ENCODE assay signal across 12 cellular contexts in the genomic region with DNA sequence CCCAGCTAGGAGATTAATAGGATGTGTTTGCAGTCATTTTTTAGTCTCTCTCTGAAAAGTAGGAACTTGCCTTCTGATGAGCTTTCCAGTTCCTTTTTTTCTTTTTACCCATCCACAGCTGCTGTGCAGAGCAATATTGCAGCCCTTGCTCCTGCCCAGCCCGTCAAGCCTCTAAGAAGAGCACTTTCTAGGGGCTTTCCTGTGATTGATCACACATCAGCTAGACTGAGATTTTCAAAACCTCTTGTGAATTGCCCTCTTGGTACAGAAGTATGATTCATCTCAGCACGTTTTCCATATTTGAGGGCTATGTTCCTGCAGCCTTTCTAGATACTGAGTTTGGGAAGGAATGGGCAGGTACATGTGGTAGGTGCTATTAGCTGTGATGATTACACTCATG.
A peak's percentile ranks its signal among the peaks of the same experiment; 100 is the strongest.
DNase-seq lines count a peak whose midpoint lies in the region; ATAC-seq lines count a peak whose summit lies in the region.
"Had no signal": no experiment of that assay in that cellular context is flagged by ENCODE, and none has a peak within 500 bp of the region (broad histone marks: within the 10 kb centered on the region; RNA-seq: fewer than 3 reads in every experiment).

No MANE protein-coding gene starts in this region.

- H3K27me3 Mint-ChIP-seq in activated naive CD8-positive, alpha-beta T cell treated with anti-CD3 and anti-CD28 coated beads, Interleukin-2, amount 50 U/mL, for 24 hours, result no peaks in the 10 kb centered on the region
- no peaks in the 10 kb centered on the region for H3K27me3 Mint-ChIP-seq in activated naive CD8-positive, alpha-beta T cell treated with anti-CD3 and anti-CD28 coated beads for 36 hours
- no peaks in the 10 kb centered on the region for H3K27me3 Mint-ChIP-seq in stimulated activated naive B cell treated with anti-CD40 and anti-IgM and Interleukin-4, amounts not matched to agents 10 μg/mL and 1 μg/mL and 100 μg/mL, for 72 hours
- no peaks in the 10 kb centered on the region for H3K27me3 Mint-ChIP-seq in natural killer cell treated with Interleukin-12 subunit alpha and Interleukin-12 subunit beta and Interleukin-15 and Interleukin-18, amount 100 ng/mL, for 72 hours

- no peaks in the 10 kb centered on the region for H3K9me3 Mint-ChIP-seq in activated naive CD8-positive, alpha-beta T cell treated with anti-CD3 and anti-CD28 coated beads, Interleukin-2, amount 50 U/mL, for 24 hours
- no peaks in the 10 kb centered on the region for H3K9me3 Mint-ChIP-seq in activated naive CD8-positive, alpha-beta T cell treated with anti-CD3 and anti-CD28 coated beads for 36 hours
- H3K9me3 Mint-ChIP-seq in stimulated activated naive B cell treated with anti-CD40 and anti-IgM and Interleukin-4, amounts not matched to agents 10 μg/mL and 1 μg/mL and 100 μg/mL, for 72 hours, result no peaks in the 10 kb centered on the region
- H3K9me3 Mint-ChIP-seq in natural killer cell treated with Interleukin-12 subunit alpha and Interleukin-12 subunit beta and Interleukin-15 and Interleukin-18, amount 100 ng/mL, for 72 hours, result no peaks in the 10 kb centered on the region
- H3K9me3 Mint-ChIP-seq: dendritic cell treated with granulocyte-macrophage colony-stimulating factor and Interleukin-4, amounts not matched to agents 40 ng/mL and 50 ng/mL, for 4 days had no signal

- no peak for DNase-seq in activated naive CD8-positive, alpha-beta T cell treated with anti-CD3 and anti-CD28 coated beads, Interleukin-2, amount 50 U/mL, for 24 hours
- no peak for DNase-seq in activated naive CD8-positive, alpha-beta T cell treated with anti-CD3 and anti-CD28 coated beads for 36 hours
- DNase-seq in NAMALWA (ENCODE audit: low spot score) (peak; percentile 3), C1 segment of cervical spinal cord (lab: John Stamatoyannopoulos, UW) (no peak)
- DNase-seq in stimulated activated naive B cell treated with anti-CD40 and anti-IgM and Interleukin-4, amounts not matched to agents 10 μg/mL and 1 μg/mL and 100 μg/mL, for 72 hours, result peak; percentile 42
- DNase-seq in activated CD4-positive, alpha-beta T cell treated with anti-CD3 and anti-CD28 coated beads, Interleukin-2, amount 50 U/mL, for 48 hours, result no peak
- no peak for DNase-seq in natural killer cell treated with Interleukin-12 subunit alpha and Interleukin-12 subunit beta and Interleukin-15 and Interleukin-18, amount 100 ng/mL, for 72 hours (ENCODE audit: low spot score)
- DNase-seq: activated CD8-positive, alpha-beta memory T cell treated with anti-CD3 and anti-CD28 coated beads, Interleukin-2, amount 50 U/mL, for 48 hours; occipital lobe had no signal

- H3K27ac Mint-ChIP-seq in activated naive CD8-positive, alpha-beta T cell treated with anti-CD3 and anti-CD28 coated beads, Interleukin-2, amount 50 U/mL, for 24 hours, result no peak overlapping the region
- H3K27ac Mint-ChIP-seq in activated naive CD8-positive, alpha-beta T cell treated with anti-CD3 and anti-CD28 coated beads for 36 hours, result no peak overlapping the region
- H3K27ac Mint-ChIP-seq in stimulated activated naive B cell treated with anti-CD40 and anti-IgM and Interleukin-4, amounts not matched to agents 10 μg/mL and 1 μg/mL and 100 μg/mL, for 72 hours, result peak overlapping the region; percentile 27
- no peak overlapping the region for H3K27ac Mint-ChIP-seq in natural killer cell treated with Interleukin-12 subunit alpha and Interleukin-12 subunit beta and Interleukin-15 and Interleukin-18, amount 100 ng/mL, for 72 hours
- H3K27ac Mint-ChIP-seq: dendritic cell treated with granulocyte-macrophage colony-stimulating factor and Interleukin-4, amounts not matched to agents 40 ng/mL and 50 ng/mL, for 4 days had no signal

- H3K4me3 Mint-ChIP-seq in activated naive CD8-positive, alpha-beta T cell treated with anti-CD3 and anti-CD28 coated beads, Interleukin-2, amount 50 U/mL, for 24 hours, result no peak overlapping the region
- no peak overlapping the region for H3K4me3 Mint-ChIP-seq in activated naive CD8-positive, alpha-beta T cell treated with anti-CD3 and anti-CD28 coated beads for 36 hours
- no peak overlapping the region for H3K4me3 Mint-ChIP-seq in stimulated activated naive B cell treated with anti-CD40 and anti-IgM and Interleukin-4, amounts not matched to agents 10 μg/mL and 1 μg/mL and 100 μg/mL, for 72 hours
- H3K4me3 Mint-ChIP-seq in natural killer cell treated with Interleukin-12 subunit alpha and Interleukin-12 subunit beta and Interleukin-15 and Interleukin-18, amount 100 ng/mL, for 72 hours, result no peak overlapping the region
- H3K4me3 Mint-ChIP-seq: dendritic cell treated with granulocyte-macrophage colony-stimulating factor and Interleukin-4, amounts not matched to agents 40 ng/mL and 50 ng/mL, for 4 days had no signal

- peaks cover 14% of the 10 kb centered on the region for H3K4me1 Mint-ChIP-seq in activated naive CD8-positive, alpha-beta T cell treated with anti-CD3 and anti-CD28 coated beads, Interleukin-2, amount 50 U/mL, for 24 hours
- peaks cover 17% of the 10 kb centered on the region for H3K4me1 Mint-ChIP-seq in activated naive CD8-positive, alpha-beta T cell treated with anti-CD3 and anti-CD28 coated beads for 36 hours
- peaks cover 17 to 32% of the 10 kb centered on the region in 2 donors for H3K4me1 Mint-ChIP-seq in stimulated activated naive B cell treated with anti-CD40 and anti-IgM and Interleukin-4, amounts not matched to agents 10 μg/mL and 1 μg/mL and 100 μg/mL, for 72 hours
- peaks cover 30 to 31% of the 10 kb centered on the region in 2 donors for H3K4me1 Mint-ChIP-seq in natural killer cell treated with Interleukin-12 subunit alpha and Interleukin-12 subunit beta and Interleukin-15 and Interleukin-18, amount 100 ng/mL, for 72 hours (ENCODE audit: low read depth in 2 of 2)

- H3K36me3 Mint-ChIP-seq in activated naive CD8-positive, alpha-beta T cell treated with anti-CD3 and anti-CD28 coated beads, Interleukin-2, amount 50 U/mL, for 24 hours (ENCODE audit: low read depth), result peaks cover 7% of the 10 kb centered on the region
- H3K36me3 Mint-ChIP-seq in activated naive CD8-positive, alpha-beta T cell treated with anti-CD3 and anti-CD28 coated beads for 36 hours, result peaks cover 2% of the 10 kb centered on the region
- H3K36me3 Mint-ChIP-seq in stimulated activated naive B cell treated with anti-CD40 and anti-IgM and Interleukin-4, amounts not matched to agents 10 μg/mL and 1 μg/mL and 100 μg/mL, for 72 hours, result peaks cover 0 to 8% of the 10 kb centered on the region in 2 donors
- H3K36me3 Mint-ChIP-seq in natural killer cell treated with Interleukin-12 subunit alpha and Interleukin-12 subunit beta and Interleukin-15 and Interleukin-18, amount 100 ng/mL, for 72 hours, result no peaks in the 10 kb centered on the region

- peak; percentile 57 for ATAC-seq in activated naive CD8-positive, alpha-beta T cell treated with anti-CD3 and anti-CD28 coated beads, Interleukin-2, amount 50 U/mL, for 24 hours
- peak; percentile 95 for ATAC-seq in HG02885 (IDR thresholded peaks at IDR 0.05; ENCODE audit: poor library complexity, unreplicated experiment)
- ATAC-seq in stimulated activated naive B cell treated with anti-CD40 and anti-IgM and Interleukin-4, amounts not matched to agents 10 μg/mL and 1 μg/mL and 100 μg/mL, for 72 hours (replicated peaks), result peak; percentile 99 to 100
- ATAC-seq in natural killer cell treated with Interleukin-12 subunit alpha and Interleukin-12 subunit beta and Interleukin-15 and Interleukin-18, amount 100 ng/mL, for 72 hours, result no peak
- ATAC-seq: Panc1 had no signal

Comparison
In these comparisons a context has a peak if more than half of its experiments do, and no peak if none do; other contexts are left out.
1. ATAC-seq: peak in activated naive CD8-positive, alpha-beta T cell treated with anti-CD3 and anti-CD28 coated beads, Interleukin-2, amount 50 U/mL, for 24 hours (single experiment), HG02885 (single experiment) and stimulated activated naive B cell treated with anti-CD40 and anti-IgM and Interleukin-4, amounts not matched to agents 10 μg/mL and 1 μg/mL and 100 μg/mL, for 72 hours (2 of 2); none in natural killer cell treated with Interleukin-12 subunit alpha and Interleukin-12 subunit beta and Interleukin-15 and Interleukin-18, amount 100 ng/mL, for 72 hours (0 of 2).
2. DNase-seq: peak in NAMALWA (single experiment) and stimulated activated naive B cell treated with anti-CD40 and anti-IgM and Interleukin-4, amounts not matched to agents 10 μg/mL and 1 μg/mL and 100 μg/mL, for 72 hours (single experiment); none in activated naive CD8-positive, alpha-beta T cell treated with anti-CD3 and anti-CD28 coated beads, Interleukin-2, amount 50 U/mL, for 24 hours (single experiment), activated naive CD8-positive, alpha-beta T cell treated with anti-CD3 and anti-CD28 coated beads for 36 hours (single experiment), C1 segment of cervical spinal cord (0 of 14), activated CD4-positive, alpha-beta T cell treated with anti-CD3 and anti-CD28 coated beads, Interleukin-2, amount 50 U/mL, for 48 hours (0 of 2) and natural killer cell treated with Interleukin-12 subunit alpha and Interleukin-12 subunit beta and Interleukin-15 and Interleukin-18, amount 100 ng/mL, for 72 hours (single experiment).